Comparison of ENCODE assay signal across 7 cellular contexts in genomic region chr3:193872265-193872753, GRCh38.
DNase-seq lines count a peak whose midpoint lies in the region; ATAC-seq, FAIRE-seq and TF ChIP-seq lines count a peak whose summit lies in the region.

No MANE protein-coding gene starts in this region.

- no peak overlapping the region for H3K27ac Mint-ChIP-seq in stimulated activated effector memory CD8-positive, alpha-beta T cell treated with anti-CD3 and anti-CD28 coated beads, Interleukin-12 subunit alpha, Interleukin-12 subunit beta, amount 100 ng/mL, for 72 hours

- no peaks in the 10 kb centered on the region for H3K36me3 Mint-ChIP-seq in stimulated activated effector memory CD8-positive, alpha-beta T cell treated with anti-CD3 and anti-CD28 coated beads, Interleukin-12 subunit alpha, Interleukin-12 subunit beta, amount 100 ng/mL, for 72 hours

- peaks cover 6% of the 10 kb centered on the region for H3K4me1 Mint-ChIP-seq in stimulated activated effector memory CD8-positive, alpha-beta T cell treated with anti-CD3 and anti-CD28 coated beads, Interleukin-12 subunit alpha, Interleukin-12 subunit beta, amount 100 ng/mL, for 72 hours

- peak; percentile 73 for ATAC-seq in GM21786 (IDR thresholded peaks at IDR 0.05; ENCODE audit: unreplicated experiment)
- peak; percentile 86 for ATAC-seq in esophagus mucosa
- peak; percentile 61 for ATAC-seq in stimulated activated effector memory CD8-positive, alpha-beta T cell treated with anti-CD3 and anti-CD28 coated beads, Interleukin-12 subunit alpha, Interleukin-12 subunit beta, amount 100 ng/mL, for 72 hours
- no peak for ATAC-seq in HG03280 (IDR thresholded peaks at IDR 0.05; ENCODE audit: unreplicated experiment)

- no peak for TF ChIP-seq POLR2A in GM12892 (IDR thresholded peaks at IDR 0.05; ENCODE audit: low read depth, low read length)

- DNase-seq in GM12892 (ENCODE audit: insufficient read length) (no peak), NCI-H510A (lab: John Stamatoyannopoulos, UW) (peak; percentile 28)
- no peak for DNase-seq in stimulated activated effector memory CD8-positive, alpha-beta T cell treated with anti-CD3 and anti-CD28 coated beads, Interleukin-12 subunit alpha, Interleukin-12 subunit beta, amount 100 ng/mL, for 72 hours (ENCODE audit: low spot score in 2 of 2)
- DNase-seq in activated naive CD4-positive, alpha-beta T cell treated with anti-CD3 and anti-CD28 coated beads, Interleukin-2, amount 50 U/mL, for 16 hours, result no peak

- FAIRE-seq in GM12892 (lab: Jason Lieb, UNC), result peak; percentile 62

- no peaks in the 10 kb centered on the region for H3K9me3 Mint-ChIP-seq in stimulated activated effector memory CD8-positive, alpha-beta T cell treated with anti-CD3 and anti-CD28 coated beads, Interleukin-12 subunit alpha, Interleukin-12 subunit beta, amount 100 ng/mL, for 72 hours

- no peak overlapping the region for H3K4me3 Mint-ChIP-seq in stimulated activated effector memory CD8-positive, alpha-beta T cell treated with anti-CD3 and anti-CD28 coated beads, Interleukin-12 subunit alpha, Interleukin-12 subunit beta, amount 100 ng/mL, for 72 hours
